ENCODE assay signal across 12 cellular contexts in genomic region chr1:227894831-227895451, GRCh38. TPM values are rescaled to one million over a fixed set of nuclear protein-coding genes. Genes with fewer than 3 reads are reported as not detected.
DNase-seq lines count a peak whose midpoint lies in the region; ATAC-seq and TF ChIP-seq lines count a peak whose summit lies in the region.
"Had no signal": no experiment of that assay in that cellular context is flagged by ENCODE, and none has a peak within 500 bp of the region (broad histone marks: within the 10 kb centered on the region; RNA-seq: fewer than 3 reads in every experiment).

No MANE protein-coding gene starts in this region.

- H3K36me3 ChIP-seq in HEK293 (ENCODE audit: control insufficient read depth in 2 of 2, insufficient read depth in 1 of 2, low read length in 2 of 2) (no peaks in the 10 kb centered on the region), body of pancreas (replicated peaks in 1 of 2; ENCODE audit: insufficient read depth in 1 of 2, low read depth in 2 of 2) (no peaks in the 10 kb centered on the region)

- intact Hi-C loops in CD14-positive monocyte (cut with micrococcal nuclease): no loop called here
- intact Hi-C loops in body of pancreas (cut with DNase I): no loop called here

- no peaks in the 10 kb centered on the region for H3K9me3 Mint-ChIP-seq in CD14-positive monocyte
- H3K9me3 Mint-ChIP-seq: stimulated activated naive CD8-positive, alpha-beta T cell treated with anti-CD3 and anti-CD28 coated beads, Interleukin-15, Interleukin-2, amounts not matched to agents 100 ng/mL and 50 ng/mL, for 24 hours had no signal

- H3K36me3 Mint-ChIP-seq in CD14-positive monocyte: no peaks in the 10 kb centered on the region

- ATAC-seq in body of pancreas: no peak
- ATAC-seq in GM21367 (IDR thresholded peaks at IDR 0.05; ENCODE audit: unreplicated experiment): no peak
- ATAC-seq in HG02870 (IDR thresholded peaks at IDR 0.05; ENCODE audit: unreplicated experiment): no peak

- no peaks in the 10 kb centered on the region for H3K9me3 ChIP-seq in HEK293 (ENCODE audit: control insufficient read depth, insufficient read depth, low read depth, low read length)
- no peaks in the 10 kb centered on the region for H3K9me3 ChIP-seq in body of pancreas

- H3K27me3 ChIP-seq in body of pancreas: no peaks in the 10 kb centered on the region

- H3K27me3 Mint-ChIP-seq in CD14-positive monocyte (ENCODE audit: low read depth in 3 of 3): peaks cover 1 to 2% (median 1%) of the 10 kb centered on the region in 3 donors
- H3K27me3 Mint-ChIP-seq: stimulated activated naive CD8-positive, alpha-beta T cell treated with anti-CD3 and anti-CD28 coated beads, Interleukin-15, Interleukin-2, amounts not matched to agents 100 ng/mL and 50 ng/mL, for 24 hours had no signal

- H3K4me1 ChIP-seq in HEK293 (ENCODE audit: control insufficient read depth, insufficient read depth, low read length) (no peaks in the 10 kb centered on the region), body of pancreas (peaks cover 5% of the 10 kb centered on the region)

- TF ChIP-seq CTCF in CD14-positive monocyte (IDR thresholded peaks at IDR 0.05): no peak
- no peak for TF ChIP-seq CTCF in HEK293 (tag by site-specific recombination; IDR thresholded peaks at IDR 0.05)
- TF ChIP-seq CTCF in body of pancreas (IDR thresholded peaks at IDR 0.05): no peak

- no peak overlapping the region for H3K4me3 Mint-ChIP-seq in CD14-positive monocyte
- H3K4me3 Mint-ChIP-seq: stimulated activated naive CD8-positive, alpha-beta T cell treated with anti-CD3 and anti-CD28 coated beads, Interleukin-15, Interleukin-2, amounts not matched to agents 100 ng/mL and 50 ng/mL, for 24 hours had no signal

- POLR2A ChIA-PET in HEK293 (lab: Yijun Ruan, JAX): no interaction called here

- 83 to 89% methylated on average over 7 to 11 of the region's 12 CpGs for WGBS in body of pancreas, 2 donors

- TF ChIP-seq POLR2A in body of pancreas (IDR thresholded peaks at IDR 0.05): no peak

- CTCF ChIA-PET in HEK293 (lab: Yijun Ruan, JAX): no interaction called here

- DNase-seq in CD14-positive monocyte (ENCODE audit: low spot score) (peak; percentile 31), body of pancreas (peak in 3 of 4 donors; percentile 0 to 3 (median 2)), mesenteric fat pad (ENCODE audit: low spot score) (peak; percentile 62), AML-193 (lab: John Stamatoyannopoulos, UW) (no peak), HUDEP-2 (lab: John Stamatoyannopoulos, UW; ENCODE audit: unreplicated experiment in 76 of 76) (no peak)
- DNase-seq: NCI-H1417, NCI-H526 treated with DMSO at 0.1 percent for 48 hours had no signal

- H3K4me3 ChIP-seq in HEK293 (ENCODE audit: low read depth, low read length): no peak overlapping the region
- H3K4me3 ChIP-seq in body of pancreas: no peak overlapping the region
- H3K4me3 ChIP-seq: K562 had no signal

- no peaks in the 10 kb centered on the region for H3K4me1 Mint-ChIP-seq in CD14-positive monocyte

- H3K27ac ChIP-seq in HEK293 (ENCODE audit: extremely low read depth, low read depth, low read length) (no peak overlapping the region), body of pancreas (no peak overlapping the region)

- H3K27ac Mint-ChIP-seq in CD14-positive monocyte: no peak overlapping the region
- H3K27ac Mint-ChIP-seq: stimulated activated naive CD8-positive, alpha-beta T cell treated with anti-CD3 and anti-CD28 coated beads, Interleukin-15, Interleukin-2, amounts not matched to agents 100 ng/mL and 50 ng/mL, for 24 hours had no signal

TF ChIP-seq in HEK293, 187 proteins besides CTCF, POLR2A, EP300 and RAD21:
- TF ChIP-seq ZNF692 (tag by site-specific recombination; IDR thresholded peaks at IDR 0.05) (no peak), ZNF776 (tag by site-specific recombination; IDR thresholded peaks at IDR 0.05; ENCODE audit: borderline replicate concordance) (no peak), ZNF2 (tag by site-specific recombination; IDR thresholded peaks at IDR 0.05) (no peak), ZBTB21 (tag by site-specific recombination; IDR thresholded peaks at IDR 0.05) (no peak), ZNF664 (tag by site-specific recombination; IDR thresholded peaks at IDR 0.05) (no peak), ZNF366 (tag by site-specific recombination; conservative IDR thresholded peaks at IDR 0.05) (no peak), OSR2 (tag by site-specific recombination; IDR thresholded peaks at IDR 0.05) (no peak), ZNF561 (tag by site-specific recombination; IDR thresholded peaks at IDR 0.05; ENCODE audit: borderline replicate concordance) (no peak), ZIC2 (tag by site-specific recombination; IDR thresholded peaks at IDR 0.05) (0 out of 2 replicates have a peak, but pooled peaks have one; percentile 19)

RNA-seq across cellular contexts. Expression of gene WNT9A, which starts 52.8 kb away (rescaled TPM):
- not detected for polyA plus RNA-seq in CD14-positive monocyte
- total RNA-seq in body of pancreas (1 to 10 TPM in 1 of 2 donors, under 1 TPM in 1; 0.66 to 2.1 TPM), mesenteric fat pad (1.3 TPM)

Comparison
In these comparisons a context has a peak if more than half of its experiments do, and no peak if none do; other contexts are left out.
1. DNase-seq: peak in CD14-positive monocyte (single experiment), body of pancreas (3 of 4) and mesenteric fat pad (single experiment); none in AML-193 (0 of 2) and HUDEP-2 (0 of 76).